28 cellular contexts compared by ENCODE assay signal in the genomic region with DNA sequence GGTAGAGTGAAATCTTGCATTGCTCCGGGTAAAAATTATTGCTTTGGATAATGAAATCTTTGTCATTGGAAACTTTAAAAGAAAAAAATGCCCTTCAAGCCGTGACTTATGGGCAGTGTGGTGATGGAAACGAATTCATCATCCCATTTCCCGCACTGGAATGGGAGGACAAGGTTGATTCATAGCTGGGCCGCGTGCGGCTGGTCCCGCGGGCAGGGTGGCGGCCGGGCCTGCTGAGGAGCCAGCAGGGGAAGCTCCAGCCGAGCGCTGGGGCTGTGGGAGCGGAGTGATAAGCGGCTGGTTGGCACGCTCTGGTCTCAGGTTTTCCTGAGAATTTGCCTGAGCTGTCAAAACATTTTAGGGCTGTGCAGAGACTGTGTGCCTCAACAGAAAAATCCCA.
DNase-seq lines count a peak whose midpoint lies in the region; ATAC-seq, FAIRE-seq and TF ChIP-seq lines count a peak whose summit lies in the region.
"Had no signal": no experiment of that assay in that cellular context is flagged by ENCODE, and none has a peak within 500 bp of the region (broad histone marks: within the 10 kb centered on the region; RNA-seq: fewer than 3 reads in every experiment).

No MANE protein-coding gene starts in this region.

- H2AFZ ChIP-seq in K562 (ENCODE audit: low read depth, low read length) (no peak overlapping the region), mesenchymal stem cell (ENCODE audit: low read depth, low read length) (no peak overlapping the region)

- peak overlapping the region; percentile 56 for H4K91ac ChIP-seq in mesenchymal stem cell (ENCODE audit: low read length)

- H3K4ac ChIP-seq in mesenchymal stem cell (ENCODE audit: low read depth in 1 of 2, low read length in 2 of 2) (no peak overlapping the region), mesendoderm (ENCODE audit: low read depth, low read length) (no peak overlapping the region)

- H2BK15ac ChIP-seq in mesenchymal stem cell (ENCODE audit: low read depth, poor library complexity, severe bottlenecking): no peak overlapping the region
- no peak overlapping the region for H2BK15ac ChIP-seq in mesendoderm (replicated peaks; ENCODE audit: low read depth)

- ATAC-seq in K562 (peak; percentile 45; the same call in 2 of the 3 replicates), GM18519 (IDR thresholded peaks at IDR 0.05; ENCODE audit: low FRiP score, unreplicated experiment) (no peak), GM21390 (IDR thresholded peaks at IDR 0.05; ENCODE audit: unreplicated experiment) (no peak)
- no peak for ATAC-seq in stimulated activated memory B cell treated with anti-CD40 and anti-IgM and Interleukin-4, amounts not matched to agents 10 μg/mL and 1 μg/mL and 100 μg/mL, for 72 hours
- ATAC-seq: mucosa of descending colon; stimulated activated naive CD8-positive, alpha-beta T cell treated with anti-CD3 and anti-CD28 coated beads, Interleukin-15, Interleukin-2, amounts not matched to agents 100 U/mL and 50 U/mL, for 24 hours; T-helper 17 cell had no signal

- no peaks in the 10 kb centered on the region for H3K9me3 Mint-ChIP-seq in stimulated activated memory B cell treated with anti-CD40 and anti-IgM and Interleukin-4, amounts not matched to agents 10 μg/mL and 1 μg/mL and 100 μg/mL, for 72 hours
- H3K9me3 Mint-ChIP-seq: activated CD4-positive, alpha-beta T cell treated with anti-CD3 and anti-CD28 coated beads, Interleukin-2, amount 10 ng/mL, durations not matched to agents 7 days and 5 days; activated naive CD8-positive, alpha-beta T cell treated with anti-CD3 and anti-CD28 coated beads, Interleukin-2, amount 10 ng/mL, durations not matched to agents 7 days and 5 days; activated T-helper 2 cell treated with anti-CD3 and anti-CD28 coated beads, Interferon-gamma antibody, Interleukin-2, Interleukin-4, amounts not matched to agents 10 μg/mL and 5 μg/mL and 100 μg/mL, durations not matched to agents 14 hours and 24 hours and 36 hours; CD4-positive, alpha-beta T cell; IgD-negative memory B cell had no signal

- no peak overlapping the region for H2BK120ac ChIP-seq in mesenchymal stem cell (ENCODE audit: low read depth, low read length)
- H2BK120ac ChIP-seq in mesendoderm (ENCODE audit: low read depth, low read length): no peak overlapping the region

- H2AK5ac ChIP-seq in mesenchymal stem cell (ENCODE audit: low read length, severe bottlenecking): no peak overlapping the region
- no peak overlapping the region for H2AK5ac ChIP-seq in mesendoderm (ENCODE audit: low read length)

- peaks cover 18% of the 10 kb centered on the region for H3K27me3 Mint-ChIP-seq in stimulated activated memory B cell treated with anti-CD40 and anti-IgM and Interleukin-4, amounts not matched to agents 10 μg/mL and 1 μg/mL and 100 μg/mL, for 72 hours
- H3K27me3 Mint-ChIP-seq: activated CD4-positive, alpha-beta T cell treated with anti-CD3 and anti-CD28 coated beads, Interleukin-2, amount 10 ng/mL, durations not matched to agents 7 days and 5 days; activated naive CD8-positive, alpha-beta T cell treated with anti-CD3 and anti-CD28 coated beads, Interleukin-2, amount 10 ng/mL, durations not matched to agents 7 days and 5 days; CD4-positive, alpha-beta T cell had no signal

- POLR2A ChIA-PET in K562 (lab: Yijun Ruan, JAX): interaction anchor here (0.6 to 1.0 kb wide), 4 partner anchors 10 to 91 kb away, joined by 3 to 4 read pairs (median 3); no protein-coding TSS in a partner anchor

- H3K23ac ChIP-seq in mesenchymal stem cell (ENCODE audit: low read length in 2 of 2) (no peak overlapping the region), mesendoderm (ENCODE audit: low read length) (no peak overlapping the region)

- H3K27ac Mint-ChIP-seq in stimulated activated memory B cell treated with anti-CD40 and anti-IgM and Interleukin-4, amounts not matched to agents 10 μg/mL and 1 μg/mL and 100 μg/mL, for 72 hours: peak overlapping the region; percentile 16
- H3K27ac Mint-ChIP-seq: activated CD4-positive, alpha-beta T cell treated with anti-CD3 and anti-CD28 coated beads, Interleukin-2, amount 10 ng/mL, durations not matched to agents 7 days and 5 days; activated naive CD8-positive, alpha-beta T cell treated with anti-CD3 and anti-CD28 coated beads, Interleukin-2, amount 10 ng/mL, durations not matched to agents 7 days and 5 days; activated T-helper 2 cell treated with anti-CD3 and anti-CD28 coated beads, Interferon-gamma antibody, Interleukin-2, Interleukin-4, amounts not matched to agents 10 μg/mL and 5 μg/mL and 100 μg/mL, durations not matched to agents 14 hours and 24 hours and 36 hours; CD4-positive, alpha-beta T cell; IgD-negative memory B cell; T-helper 17 cell had no signal

- 0 out of 4 replicates have a peak, but pooled peaks of 1 of the 2 experiments have one; percentile 7 for TF ChIP-seq RAD21 in K562 (CRISPR knock-in tag; conservative IDR thresholded peaks at IDR 0.05 in 1 of 2, IDR thresholded peaks at IDR 0.05 in 1 of 2)

- no TSS peak for BruUV-seq in K562 (replicated peaks; lab: Mats Ljungman, UMichigan)

- H3K9ac ChIP-seq in NT2/D1 (ENCODE audit: insufficient read length, low read depth) (peak overlapping the region; percentile 42), K562 (ENCODE audit: insufficient read depth in 1 of 2, low read depth in 2 of 2, low read length in 2 of 2) (no peak overlapping the region), mesenchymal stem cell (ENCODE audit: low read length) (peak overlapping the region; percentile 70), mesendoderm (ENCODE audit: low read length) (no peak overlapping the region)

- H3K79me2 ChIP-seq in K562 (ENCODE audit: control insufficient read depth, insufficient read depth, low read length) (no peaks in the 10 kb centered on the region), mesendoderm (ENCODE audit: control insufficient read depth, insufficient read depth, low read length) (no peaks in the 10 kb centered on the region)

- H3K14ac ChIP-seq in mesenchymal stem cell (ENCODE audit: low read length in 2 of 2): no peak overlapping the region

- H3K4me3 ChIP-seq in NT2/D1 (ENCODE audit: insufficient read length, low read depth) (no peak overlapping the region), K562 (no peak overlapping the region), mesenchymal stem cell (ENCODE audit: insufficient read depth in 1 of 2, low read depth in 1 of 2, low read length in 2 of 2) (no peak overlapping the region), mesendoderm (ENCODE audit: low read length) (no peak overlapping the region)
- H3K4me3 ChIP-seq: esophagus squamous epithelium, mucosa of descending colon, spleen, tibial nerve had no signal

- no peak overlapping the region for H3K56ac ChIP-seq in mesendoderm (ENCODE audit: low read length)

- WGBS in K562 (ENCODE audit: insufficient coverage, low coverage, missing lambda C conversion rate): 3% methylated on average over 16 of the region's 16 CpGs
- WGBS in mesenchymal stem cell: 70% methylated on average over 16 of the region's 16 CpGs
- no CpG with 5 or more reads among the region's 16 CpGs for WGBS in mesendoderm (ENCODE audit: extremely low coverage, insufficient coverage, low lambda C conversion rate)

- H3K27me3 ChIP-seq in NT2/D1 (ENCODE audit: insufficient read depth, insufficient read length) (no peaks in the 10 kb centered on the region), K562 (ENCODE audit: control insufficient read depth in 2 of 2, insufficient read depth in 2 of 2, low read length in 2 of 2) (peaks cover 12 to 52% of the 10 kb centered on the region in 2 experiments; a peak in 3 of 5 replicates), mesenchymal stem cell (ENCODE audit: control insufficient read depth in 1 of 2, insufficient read depth in 1 of 2, low read length in 2 of 2) (no peaks in the 10 kb centered on the region), mesendoderm (ENCODE audit: insufficient read depth, low read length, poor library complexity) (no peaks in the 10 kb centered on the region)
- H3K27me3 ChIP-seq: esophagus squamous epithelium, neutrophil, spleen, tibial nerve had no signal

- H4K8ac ChIP-seq in mesenchymal stem cell (ENCODE audit: low read length) (peak overlapping the region; percentile 83), mesendoderm (ENCODE audit: low read depth, low read length) (no peak overlapping the region)

- H3K4me3 Mint-ChIP-seq in stimulated activated memory B cell treated with anti-CD40 and anti-IgM and Interleukin-4, amounts not matched to agents 10 μg/mL and 1 μg/mL and 100 μg/mL, for 72 hours: no peak overlapping the region
- H3K4me3 Mint-ChIP-seq: activated CD4-positive, alpha-beta T cell treated with anti-CD3 and anti-CD28 coated beads, Interleukin-2, amount 10 ng/mL, durations not matched to agents 7 days and 5 days; activated naive CD8-positive, alpha-beta T cell treated with anti-CD3 and anti-CD28 coated beads, Interleukin-2, amount 10 ng/mL, durations not matched to agents 7 days and 5 days; CD4-positive, alpha-beta T cell; IgD-negative memory B cell; T-helper 17 cell had no signal

- no peak; a peak in 1 of 6 replicates for TF ChIP-seq CTCF in K562 (IDR thresholded peaks at IDR 0.05 in 2 of 3, conservative IDR thresholded peaks at IDR 0.05 in 1 of 3; ENCODE audit: insufficient read depth in 2 of 3, low read depth in 1 of 3, low read length in 3 of 3)

- no peaks in the 10 kb centered on the region for H3K36me3 ChIP-seq in NT2/D1 (ENCODE audit: insufficient read depth, insufficient read length, low read length)
- H3K36me3 ChIP-seq in K562 (ENCODE audit: control insufficient read depth, insufficient read depth, low read length): no peaks in the 10 kb centered on the region
- no peaks in the 10 kb centered on the region for H3K36me3 ChIP-seq in mesenchymal stem cell (ENCODE audit: control insufficient read depth in 1 of 2, insufficient read depth in 2 of 2, low read depth in 1 of 2, low read length in 2 of 2)
- no peaks in the 10 kb centered on the region for H3K36me3 ChIP-seq in mesendoderm (ENCODE audit: control insufficient read depth, insufficient read depth, low read length)
- H3K36me3 ChIP-seq: esophagus squamous epithelium, neutrophil, spleen, tibial nerve had no signal

- no peaks in the 10 kb centered on the region for H3K9me1 ChIP-seq in K562 (ENCODE audit: control insufficient read depth, insufficient read depth, low read length)

- FAIRE-seq in K562 (lab: Jason Lieb, UNC): no peak
- FAIRE-seq: colon, GM19239, H54 had no signal

- H3K79me1 ChIP-seq in mesenchymal stem cell (replicated peaks; ENCODE audit: low read length, poor library complexity, severe bottlenecking): no peaks in the 10 kb centered on the region
- no peaks in the 10 kb centered on the region for H3K79me1 ChIP-seq in mesendoderm (ENCODE audit: low read length)

- H3K4me1 ChIP-seq in NT2/D1 (ENCODE audit: insufficient read depth, insufficient read length): peaks cover 5% of the 10 kb centered on the region
- no peaks in the 10 kb centered on the region for H3K4me1 ChIP-seq in K562 (replicated peaks in 1 of 2; ENCODE audit: control insufficient read depth in 2 of 2, insufficient read depth in 2 of 2, low read length in 2 of 2)
- peaks cover 22% of the 10 kb centered on the region for H3K4me1 ChIP-seq in mesenchymal stem cell (ENCODE audit: control insufficient read depth, insufficient read depth, low read depth, low read length)
- H3K4me1 ChIP-seq in mesendoderm (ENCODE audit: control insufficient read depth, low read depth, low read length): peaks cover 8% of the 10 kb centered on the region
- H3K4me1 ChIP-seq: spleen had no signal

- no peak for TF ChIP-seq POLR2A in K562 (conservative IDR thresholded peaks at IDR 0.05)

- no peak overlapping the region for H2BK12ac ChIP-seq in mesenchymal stem cell (ENCODE audit: low read length in 2 of 2)

- no peak for TF ChIP-seq EP300 in K562 (IDR thresholded peaks at IDR 0.05; ENCODE audit: low read length)

- H3K9me3 ChIP-seq in NT2/D1 (ENCODE audit: insufficient read depth, low read length): no peaks in the 10 kb centered on the region
- no peaks in the 10 kb centered on the region for H3K9me3 ChIP-seq in K562 (replicated peaks; ENCODE audit: control insufficient read depth, insufficient read depth, low read depth, low read length)
- no peaks in the 10 kb centered on the region for H3K9me3 ChIP-seq in mesenchymal stem cell (ENCODE audit: control insufficient read depth, low read length)
- H3K9me3 ChIP-seq: esophagus squamous epithelium, mucosa of descending colon, neutrophil, spleen, tibial nerve had no signal

- H3K4me1 Mint-ChIP-seq in stimulated activated memory B cell treated with anti-CD40 and anti-IgM and Interleukin-4, amounts not matched to agents 10 μg/mL and 1 μg/mL and 100 μg/mL, for 72 hours: peaks cover 27% of the 10 kb centered on the region
- H3K4me1 Mint-ChIP-seq: activated CD4-positive, alpha-beta T cell treated with anti-CD3 and anti-CD28 coated beads, Interleukin-2, amount 10 ng/mL, durations not matched to agents 7 days and 5 days had no signal

- H3K27ac ChIP-seq in K562 (ENCODE audit: extremely low read depth, low read depth, low read length) (no peak overlapping the region), mesenchymal stem cell (ENCODE audit: low read length, poor library complexity, severe bottlenecking) (no peak overlapping the region), mesendoderm (ENCODE audit: low read depth, low read length) (no peak overlapping the region)
- H3K27ac ChIP-seq: esophagus squamous epithelium, neutrophil, spleen, tibial nerve had no signal

- in situ Hi-C loops in K562 (cut with MboI): no loop called here

- peak overlapping the region in 1 of 2 experiments; percentile 56 for H3K18ac ChIP-seq in mesenchymal stem cell (ENCODE audit: low read depth in 1 of 2, low read length in 2 of 2)
- no peak overlapping the region for H3K18ac ChIP-seq in mesendoderm (ENCODE audit: low read length)

- H4K20me1 ChIP-seq in K562 (replicated peaks; ENCODE audit: control insufficient read depth, insufficient read depth, low read length): peaks cover 6% of the 10 kb centered on the region; the same call in 1 of the 2 replicates

- no peak overlapping the region for H4K5ac ChIP-seq in mesendoderm (ENCODE audit: low read length)

- intact Hi-C loops in K562 (cut with micrococcal nuclease): no loop called here

- DNase-seq in NT2/D1 (ENCODE audit: low read depth, low spot score) (no peak), K562 (ENCODE audit: extremely low read depth in 1 of 4, low spot score in 3 of 4) (peak in 1 of 4 experiments; percentile 7), mesenchymal stem cell (peak; percentile 11), GM03348 (ENCODE audit: low spot score) (no peak), mesendoderm (no peak)
- DNase-seq: activated CD4-positive, alpha-beta T cell treated with anti-CD3 and anti-CD28 coated beads, Interleukin-2, amount 10 ng/mL, durations not matched to agents 7 days and 5 days; activated naive CD8-positive, alpha-beta T cell treated with anti-CD3 and anti-CD28 coated beads, Interleukin-2, amount 10 ng/mL, durations not matched to agents 7 days and 5 days; CD4-positive, alpha-beta T cell; DMS53; esophagus squamous epithelium; NCI-H1417 treated with DMSO at 0.1 percent for 48 hours; NCI-H510A; RPMI8226; spleen; stimulated activated CD4-positive, alpha-beta T cell treated with anti-CD3 and anti-CD28 coated beads, Interleukin-4, amount 100 ng/mL, for 1 hour; stimulated activated naive CD8-positive, alpha-beta T cell treated with anti-CD3 and anti-CD28 coated beads, Interleukin-15, Interleukin-2, amounts not matched to agents 100 U/mL and 50 U/mL, for 24 hours; T-helper 17 cell had no signal

- CTCF ChIA-PET in K562 (lab: Yijun Ruan, JAX; ENCODE audit: low intra/inter-chr PET ratio): no interaction called here

- H3K4me2 ChIP-seq in K562 (ENCODE audit: insufficient read depth, low read length) (no peak overlapping the region), mesenchymal stem cell (ENCODE audit: low read length, poor library complexity, severe bottlenecking) (no peak overlapping the region), mesendoderm (ENCODE audit: low read length) (no peak overlapping the region)

- H3K36me3 Mint-ChIP-seq in stimulated activated memory B cell treated with anti-CD40 and anti-IgM and Interleukin-4, amounts not matched to agents 10 μg/mL and 1 μg/mL and 100 μg/mL, for 72 hours: no peaks in the 10 kb centered on the region
- H3K36me3 Mint-ChIP-seq: activated naive CD8-positive, alpha-beta T cell treated with anti-CD3 and anti-CD28 coated beads, Interleukin-2, amount 10 ng/mL, durations not matched to agents 7 days and 5 days; IgD-negative memory B cell had no signal

- H2BK5ac ChIP-seq in mesenchymal stem cell (ENCODE audit: low read depth, low read length, poor library complexity, severe bottlenecking): no peak overlapping the region
- H2BK5ac ChIP-seq in mesendoderm (ENCODE audit: low read length): no peak overlapping the region

Comparison
In these comparisons a context has a peak if more than half of its experiments do, and no peak if none do; other contexts are left out.
1. H3K9ac ChIP-seq: peak in NT2/D1 (single experiment) and mesenchymal stem cell (single experiment); none in K562 (0 of 2) and mesendoderm (single experiment).